Comparison of ENCODE assay signal across 9 cellular contexts in the genomic region with DNA sequence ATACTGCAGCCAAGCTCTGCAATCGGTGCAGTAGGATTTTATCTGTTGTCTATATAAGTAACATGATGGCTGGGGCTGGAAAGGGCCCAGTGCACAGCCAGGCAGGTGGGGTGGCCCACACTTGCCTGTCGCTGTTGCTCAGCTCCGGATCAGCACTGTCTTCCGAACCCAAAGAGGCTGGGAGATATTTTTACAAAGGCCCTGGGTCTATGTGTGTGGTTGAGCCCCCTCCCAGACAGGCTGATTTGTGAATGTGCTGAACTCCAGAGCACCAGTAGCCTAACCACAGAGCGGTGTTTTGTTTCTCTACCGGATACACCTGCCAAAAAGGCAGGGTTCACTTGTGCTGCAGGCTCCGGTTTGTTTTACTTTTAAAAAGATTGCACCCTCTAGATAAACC. TPM values are rescaled to one million over a fixed set of nuclear protein-coding genes. Genes with fewer than 3 reads are reported as not detected.
DNase-seq lines count a peak whose midpoint lies in the region; ATAC-seq, FAIRE-seq and TF ChIP-seq lines count a peak whose summit lies in the region.
"Had no signal": no experiment of that assay in that cellular context is flagged by ENCODE, and none has a peak within 500 bp of the region (broad histone marks: within the 10 kb centered on the region; RNA-seq: fewer than 3 reads in every experiment).

No MANE protein-coding gene starts in this region.

- H3K27me3 Mint-ChIP-seq in central memory CD8-positive, alpha-beta T cell = no peaks in the 10 kb centered on the region

- no peaks in the 10 kb centered on the region for H3K4me1 ChIP-seq in gastrocnemius medialis
- H3K4me1 ChIP-seq in thyroid gland = no peaks in the 10 kb centered on the region

- H3K9me3 ChIP-seq in gastrocnemius medialis = no peaks in the 10 kb centered on the region
- no peaks in the 10 kb centered on the region for H3K9me3 ChIP-seq in thyroid gland

- H3K4me1 Mint-ChIP-seq in central memory CD8-positive, alpha-beta T cell = peaks cover 64% of the 10 kb centered on the region

- no peak overlapping the region for H3K4me3 ChIP-seq in gastrocnemius medialis
- no peak overlapping the region for H3K4me3 ChIP-seq in thyroid gland (replicated peaks in 1 of 3)
- H3K4me3 ChIP-seq: cardiac muscle cell had no signal

- peak overlapping the region; percentile 93 for H3K27ac Mint-ChIP-seq in central memory CD8-positive, alpha-beta T cell (ENCODE audit: low read depth)

- intact Hi-C loops in gastrocnemius medialis (cut with DNase I; ENCODE audit: low total_unique reads) (no loop called here), thyroid gland (cut with DNase I) (loop anchor here (10.0 kb wide), 2 partner anchors 147 to 607 kb away; partner anchors contain the start of gene UBE2K)

- FAIRE-seq in GM12892 (lab: Jason Lieb, UNC) = peak; percentile 91

- H3K4me3 Mint-ChIP-seq in central memory CD8-positive, alpha-beta T cell = peak overlapping the region; percentile 53

- H3K36me3 ChIP-seq in gastrocnemius medialis (no peaks in the 10 kb centered on the region), thyroid gland (no peaks in the 10 kb centered on the region)
- H3K36me3 ChIP-seq: cardiac muscle cell had no signal

- CTCF ChIA-PET in HEK293T (lab: Yijun Ruan, JAX) = no interaction called here

- H3K36me3 Mint-ChIP-seq in central memory CD8-positive, alpha-beta T cell (ENCODE audit: insufficient read depth) = peaks cover 18% of the 10 kb centered on the region

- H3K27me3 ChIP-seq in gastrocnemius medialis (no peaks in the 10 kb centered on the region), thyroid gland (no peaks in the 10 kb centered on the region)
- H3K27me3 ChIP-seq: cardiac muscle cell had no signal

- TF ChIP-seq CTCF in gastrocnemius medialis (IDR thresholded peaks at IDR 0.05 in 4 of 5, conservative IDR thresholded peaks at IDR 0.05 in 1 of 5) (no peak), thyroid gland (IDR thresholded peaks at IDR 0.05) (no peak)

- no peak for DNase-seq in GM12892 (ENCODE audit: insufficient read length)
- peak; percentile 98 for DNase-seq in NAMALWA (ENCODE audit: low spot score)
- DNase-seq in central memory CD8-positive, alpha-beta T cell (ENCODE audit: low spot score in 2 of 2) = peak; percentile 38 to 73
- no peak for DNase-seq in HEK293T (ENCODE audit: extremely low spot score)
- DNase-seq in gastrocnemius medialis = no peak
- no peak for DNase-seq in SIG-M5 (lab: John Stamatoyannopoulos, UW)
- DNase-seq in thyroid gland = no peak

- POLR2A ChIA-PET in HEK293T (lab: Yijun Ruan, JAX) = no interaction called here

- WGBS in thyroid gland, 2 donors = 47 to 75% methylated on average over 4 to 7 of the region's 7 CpGs

- H3K27ac ChIP-seq in gastrocnemius medialis = no peak overlapping the region
- no peak overlapping the region for H3K27ac ChIP-seq in thyroid gland
- H3K27ac ChIP-seq: cardiac muscle cell had no signal

- H3K9me3 Mint-ChIP-seq in central memory CD8-positive, alpha-beta T cell = no peaks in the 10 kb centered on the region

- in situ Hi-C loops in gastrocnemius medialis (cut with MboI; ENCODE audit: low sequenced_read_pairs in 4 of 4) = loop anchor here in 2 of 4 donors (25.0 kb wide), 2 partner anchors 239 to 839 kb away; partner anchors contain the start of genes LIAS (in 1 of the 2), N4BP2 (in 1 of the 2) and RPL9 (in 1 of the 2)

- ATAC-seq in GM21717 (IDR thresholded peaks at IDR 0.05; ENCODE audit: unreplicated experiment) (peak; percentile 71), gastrocnemius medialis (no peak)
- ATAC-seq in central memory CD8-positive, alpha-beta T cell (replicated peaks; ENCODE audit: extremely low read depth, poor library complexity, severe bottlenecking) = peak; percentile 83

- TF ChIP-seq POLR2A in GM12892 (IDR thresholded peaks at IDR 0.05; ENCODE audit: low read depth, low read length) (peak; percentile 42; the same call in 1 of the 2 replicates), gastrocnemius medialis (IDR thresholded peaks at IDR 0.05) (no peak), thyroid gland (IDR thresholded peaks at IDR 0.05) (no peak)

TF ChIP-seq in HEK293T, 16 proteins besides CTCF, POLR2A, EP300 and RAD21:
- no peak for TF ChIP-seq ZNF384 (IDR thresholded peaks at IDR 0.05)
- no peak for TF ChIP-seq ARNT (IDR thresholded peaks at IDR 0.05)
- TF ChIP-seq NFRKB (IDR thresholded peaks at IDR 0.05) = no peak
- no peak for TF ChIP-seq SP1 (IDR thresholded peaks at IDR 0.05)
- no peak for TF ChIP-seq BHLHE40 (IDR thresholded peaks at IDR 0.05; ENCODE audit: borderline replicate concordance)
- TF ChIP-seq HDGF (IDR thresholded peaks at IDR 0.05; ENCODE audit: borderline replicate concordance) = no peak
- TF ChIP-seq TARDBP (IDR thresholded peaks at IDR 0.05) = no peak
- TF ChIP-seq FOXA1 (IDR thresholded peaks at IDR 0.05) = no peak
- TF ChIP-seq LEF1 (IDR thresholded peaks at IDR 0.05; ENCODE audit: borderline replicate concordance) = no peak
- no peak for TF ChIP-seq L3MBTL2 (conservative IDR thresholded peaks at IDR 0.05)
- no peak for TF ChIP-seq SUZ12 (IDR thresholded peaks at IDR 0.05)
- TF ChIP-seq, protein P1, sequence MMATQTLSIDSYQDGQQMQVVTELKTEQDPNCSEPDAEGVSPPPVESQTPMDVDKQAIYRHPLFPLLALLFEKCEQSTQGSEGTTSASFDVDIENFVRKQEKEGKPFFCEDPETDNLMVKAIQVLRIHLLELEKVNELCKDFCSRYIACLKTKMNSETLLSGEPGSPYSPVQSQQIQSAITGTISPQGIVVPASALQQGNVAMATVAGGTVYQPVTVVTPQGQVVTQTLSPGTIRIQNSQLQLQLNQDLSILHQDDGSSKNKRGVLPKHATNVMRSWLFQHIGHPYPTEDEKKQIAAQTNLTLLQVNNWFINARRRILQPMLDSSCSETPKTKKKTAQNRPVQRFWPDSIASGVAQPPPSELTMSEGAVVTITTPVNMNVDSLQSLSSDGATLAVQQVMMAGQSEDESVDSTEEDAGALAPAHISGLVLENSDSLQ (IDR thresholded peaks at IDR 0.05) = no peak
- no peak for TF ChIP-seq FOXK2 (IDR thresholded peaks at IDR 0.05)
- TF ChIP-seq ELF4 (IDR thresholded peaks at IDR 0.05) = no peak
- TF ChIP-seq FOXM1 (IDR thresholded peaks at IDR 0.05; ENCODE audit: borderline replicate concordance) = no peak
- TF ChIP-seq CTBP1 (IDR thresholded peaks at IDR 0.05; ENCODE audit: borderline replicate concordance) = no peak

RNA-seq across cellular contexts. Expression of gene CHRNA9, which starts 33.5 kb away (rescaled TPM):
- polyA plus RNA-seq in GM12892 (2012; ENCODE audit: missing spikeins) = not detected
- total RNA-seq in gastrocnemius medialis (not detected), thyroid gland (under 1 TPM in 1 of 4 donors, not detected in 3; 0.11 TPM)
- total RNA-seq: cardiac muscle cell had no signal
- polyA plus RNA-seq: cardiac muscle cell had no signal

Comparison
In these comparisons a context has a peak if more than half of its experiments do, and no peak if none do; other contexts are left out.
1. DNase-seq: peak in NAMALWA (single experiment) and central memory CD8-positive, alpha-beta T cell (2 of 2); none in GM12892 (single experiment), HEK293T (single experiment), gastrocnemius medialis (0 of 2), SIG-M5 (single experiment) and thyroid gland (0 of 2).
2. ATAC-seq: peak in GM21717 (single experiment) and central memory CD8-positive, alpha-beta T cell (single experiment); none in gastrocnemius medialis (0 of 2).